11 cellular contexts compared by ENCODE assay signal in the genomic region with DNA sequence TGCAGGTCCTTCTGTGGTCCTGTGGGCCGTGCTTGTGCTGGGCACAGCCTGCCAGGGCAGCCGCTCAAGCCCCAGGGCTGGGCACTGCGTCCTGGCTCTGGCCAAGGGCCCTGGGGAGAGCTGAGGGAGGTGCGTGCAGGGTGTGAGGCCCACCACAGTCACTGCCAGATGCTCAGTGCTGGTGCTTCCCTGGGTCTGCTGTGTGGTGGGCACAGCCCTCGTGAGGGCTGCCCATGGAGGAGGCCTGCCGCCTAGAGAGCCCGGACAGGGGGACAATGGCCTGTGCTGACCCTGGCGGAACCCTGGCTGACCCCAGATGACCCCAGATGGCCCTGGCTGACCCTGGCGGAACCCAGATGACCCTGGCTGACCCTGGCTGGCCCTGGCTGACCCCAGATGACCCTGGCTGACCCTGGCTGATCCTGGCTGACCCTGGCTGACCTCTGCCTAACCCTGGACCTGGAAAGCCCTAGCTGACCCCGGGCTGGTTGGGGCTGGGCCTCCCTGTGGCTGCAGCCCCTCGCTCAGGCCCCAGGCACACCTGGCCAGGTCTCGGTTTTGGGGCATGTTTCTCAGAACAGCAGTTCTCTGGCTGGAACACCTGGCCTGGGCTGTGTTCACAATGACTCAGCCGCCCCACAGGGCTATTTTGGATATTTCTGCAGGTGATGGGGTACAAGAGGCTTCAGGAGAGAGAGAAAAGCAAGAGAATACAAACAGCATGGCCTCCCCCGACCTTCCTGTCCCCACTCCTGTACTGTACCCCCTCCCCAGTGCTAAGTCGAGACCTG. TPM values are rescaled to one million over a fixed set of nuclear protein-coding genes. Genes with fewer than 3 reads are reported as not detected.
DNase-seq lines count a peak whose midpoint lies in the region; ATAC-seq and TF ChIP-seq lines count a peak whose summit lies in the region.
"Had no signal": no experiment of that assay in that cellular context is flagged by ENCODE, and none has a peak within 500 bp of the region (broad histone marks: within the 10 kb centered on the region; RNA-seq: fewer than 3 reads in every experiment).

No MANE protein-coding gene starts in this region.

- peak; percentile 10 for DNase-seq in 8988T
- peak; percentile 64 for DNase-seq in coronary artery (ENCODE audit: low spot score)
- no peak for DNase-seq in NK-92 treated with Interleukin-12 subunit alpha and Interleukin-12 subunit beta, amount 100 ng/mL, for 24 hours (lab: John Stamatoyannopoulos, UW)
- DNase-seq in NCI-H526 (lab: John Stamatoyannopoulos, UW) = no peak
- DNase-seq in SW480 (ENCODE audit: low spot score) = no peak
- no peak for DNase-seq in immature natural killer cell
- DNase-seq: NCI-H2029 treated with DMSO at 0.1 percent for 48 hours; stimulated activated CD4-positive, alpha-beta T cell treated with anti-CD3 and anti-CD28 coated beads, Interleukin-2, amount 100 ng/mL, for 24 hours had no signal

- no peaks in the 10 kb centered on the region for H3K4me1 Mint-ChIP-seq in immature natural killer cell

- no peaks in the 10 kb centered on the region for H3K36me3 Mint-ChIP-seq in immature natural killer cell

- peaks cover 0 to 1% (median 0%) of the 10 kb centered on the region in 3 donors for H3K27me3 Mint-ChIP-seq in immature natural killer cell (ENCODE audit: low read depth in 3 of 3)

- H3K27ac Mint-ChIP-seq in immature natural killer cell = no peak overlapping the region

- no peaks in the 10 kb centered on the region for H3K9me3 Mint-ChIP-seq in immature natural killer cell

- no peak overlapping the region for H3K4me3 ChIP-seq in coronary artery
- H3K4me3 ChIP-seq: SK-N-MC had no signal

- no peak overlapping the region for H3K27ac ChIP-seq in coronary artery
- H3K27ac ChIP-seq: SK-N-MC had no signal

- no peak overlapping the region for H3K4me3 Mint-ChIP-seq in immature natural killer cell

- ATAC-seq in GM19397 (IDR thresholded peaks at IDR 0.05; ENCODE audit: unreplicated experiment) (peak; percentile 37), HG03025 (IDR thresholded peaks at IDR 0.05; ENCODE audit: low FRiP score, unreplicated experiment) (peak; percentile 40)

- no peak for TF ChIP-seq CTCF in coronary artery (IDR thresholded peaks at IDR 0.05)

RNA-seq across cellular contexts. Expression of a gene that starts 55.4 kb away (rescaled TPM):
- 1 to 10 TPM in 2 of 3 donors, not detected in 1; 1.1 to 1.4 TPM for polyA plus RNA-seq in immature natural killer cell

Comparison
In these comparisons a context has a peak if more than half of its experiments do, and no peak if none do; other contexts are left out.
1. DNase-seq: peak in 8988T (single experiment) and coronary artery (single experiment); none in NK-92 treated with Interleukin-12 subunit alpha and Interleukin-12 subunit beta, amount 100 ng/mL, for 24 hours (single experiment), NCI-H526 (0 of 2), SW480 (single experiment) and immature natural killer cell (0 of 3).